Comparison of ENCODE assay signal across 27 cellular contexts in genomic region chr1:186710696-186711095, GRCh38.
"Had no signal": no experiment of that assay in that cellular context is flagged by ENCODE, and none has a peak within 500 bp of the region (broad histone marks: within the 10 kb centered on the region; RNA-seq: fewer than 3 reads in every experiment).

No MANE protein-coding gene starts in this region.

- H3K27me3 Mint-ChIP-seq: effector memory CD8-positive, alpha-beta T cell had no signal

- ATAC-seq: activated CD4-positive, alpha-beta T cell treated with anti-CD3 and anti-CD28 coated beads for 36 hours; activated T-cell treated with anti-CD3 and anti-CD28 coated beads, Interleukin-2, amount 50 U/mL, for 72 hours; body of pancreas; effector memory CD8-positive, alpha-beta T cell; foreskin keratinocyte; gastrocnemius medialis; heart right ventricle had no signal

- H3K4me3 ChIP-seq: body of pancreas, esophagus muscularis mucosa, gastrocnemius medialis, heart right ventricle had no signal

- H3K4me1 Mint-ChIP-seq: activated CD4-positive, alpha-beta T cell treated with anti-CD3 and anti-CD28 coated beads for 36 hours; activated CD4-positive, alpha-beta T cell treated with anti-CD3 and anti-CD28 coated beads, Interleukin-2, amount 10 ng/mL, durations not matched to agents 24 days and 14 days had no signal

- H3K27ac ChIP-seq: body of pancreas, esophagus muscularis mucosa, foreskin keratinocyte, gastrocnemius medialis, heart right ventricle had no signal

- H3K27me3 ChIP-seq: body of pancreas, esophagus muscularis mucosa, foreskin keratinocyte, gastrocnemius medialis, heart right ventricle had no signal

- H3K27ac Mint-ChIP-seq: activated CD4-positive, alpha-beta memory T cell treated with anti-CD3 and anti-CD28 coated beads for 36 hours; activated CD4-positive, alpha-beta T cell treated with anti-CD3 and anti-CD28 coated beads for 36 hours; activated CD4-positive, alpha-beta T cell treated with anti-CD3 and anti-CD28 coated beads, Interleukin-2, amount 10 ng/mL, durations not matched to agents 24 days and 14 days; activated naive CD8-positive, alpha-beta T cell; activated T-cell treated with anti-CD3 and anti-CD28 coated beads, Interleukin-2, amount 50 U/mL, for 24 hours; activated T-cell treated with anti-CD3 and anti-CD28 coated beads, Interleukin-2, amount 50 U/mL, for 72 hours; effector memory CD8-positive, alpha-beta T cell had no signal

- H3K4me1 ChIP-seq: body of pancreas, esophagus muscularis mucosa, gastrocnemius medialis, heart right ventricle had no signal

- H3K9me3 ChIP-seq: body of pancreas, esophagus muscularis mucosa, gastrocnemius medialis, heart right ventricle had no signal

- H3K9me3 Mint-ChIP-seq: activated CD4-positive, alpha-beta memory T cell treated with anti-CD3 and anti-CD28 coated beads for 36 hours; activated CD4-positive, alpha-beta T cell treated with anti-CD3 and anti-CD28 coated beads, Interleukin-2, amount 10 ng/mL, durations not matched to agents 24 days and 14 days; activated T-cell treated with anti-CD3 and anti-CD28 coated beads, Interleukin-2, amount 50 U/mL, for 24 hours; activated T-cell treated with anti-CD3 and anti-CD28 coated beads, Interleukin-2, amount 50 U/mL, for 72 hours; effector memory CD8-positive, alpha-beta T cell had no signal

- H3K36me3 ChIP-seq: esophagus muscularis mucosa, gastrocnemius medialis, heart right ventricle had no signal

- DNase-seq: activated CD4-positive, alpha-beta memory T cell treated with anti-CD3 and anti-CD28 coated beads for 36 hours; activated CD4-positive, alpha-beta T cell treated with anti-CD3 and anti-CD28 coated beads for 36 hours; activated CD4-positive, alpha-beta T cell treated with anti-CD3 and anti-CD28 coated beads, Interleukin-2, amount 10 ng/mL, durations not matched to agents 24 days and 14 days; activated CD4-positive, CD25-positive, alpha-beta regulatory T cell; activated CD4-positive, CD25-positive, alpha-beta regulatory T cell treated with anti-CD3 and anti-CD28 coated beads, Interleukin-2, amount 50 U/mL, for 72 hours; activated CD8-positive, alpha-beta memory T cell treated with anti-CD3 and anti-CD28 coated beads, Interleukin-2, amount 50 U/mL, for 48 hours; activated gamma-delta T cell; activated naive CD4-positive, alpha-beta T cell; activated naive CD4-positive, alpha-beta T cell treated with anti-CD3 and anti-CD28 coated beads, Interleukin-2, amount 50 U/mL, for 16 hours; activated T-cell treated with anti-CD3 and anti-CD28 coated beads for 4 hours; activated T-cell treated with anti-CD3 and anti-CD28 coated beads, Interleukin-2, amount 50 U/mL, for 24 hours; activated T-cell treated with anti-CD3 and anti-CD28 coated beads, Interleukin-2, amount 50 U/mL, for 72 hours; amygdala; aorta; body of pancreas; caudate nucleus; cortex of kidney; dermis blood vessel endothelial cell; effector CD4-positive, alpha-beta T cell; effector memory CD8-positive, alpha-beta T cell; erythroblast; foreskin keratinocyte; gastrocnemius medialis; heart right ventricle; T-helper 2 cell had no signal

- H3K4me3 Mint-ChIP-seq: activated CD4-positive, alpha-beta memory T cell treated with anti-CD3 and anti-CD28 coated beads for 36 hours; activated CD4-positive, alpha-beta T cell treated with anti-CD3 and anti-CD28 coated beads for 36 hours; activated CD4-positive, alpha-beta T cell treated with anti-CD3 and anti-CD28 coated beads, Interleukin-2, amount 10 ng/mL, durations not matched to agents 24 days and 14 days; activated naive CD8-positive, alpha-beta T cell; activated T-cell treated with anti-CD3 and anti-CD28 coated beads, Interleukin-2, amount 50 U/mL, for 24 hours; activated T-cell treated with anti-CD3 and anti-CD28 coated beads, Interleukin-2, amount 50 U/mL, for 72 hours; effector memory CD8-positive, alpha-beta T cell had no signal

- H3K36me3 Mint-ChIP-seq: activated CD4-positive, alpha-beta memory T cell treated with anti-CD3 and anti-CD28 coated beads for 36 hours; activated naive CD8-positive, alpha-beta T cell had no signal
